12 cellular contexts compared by ENCODE assay signal in the genomic region with DNA sequence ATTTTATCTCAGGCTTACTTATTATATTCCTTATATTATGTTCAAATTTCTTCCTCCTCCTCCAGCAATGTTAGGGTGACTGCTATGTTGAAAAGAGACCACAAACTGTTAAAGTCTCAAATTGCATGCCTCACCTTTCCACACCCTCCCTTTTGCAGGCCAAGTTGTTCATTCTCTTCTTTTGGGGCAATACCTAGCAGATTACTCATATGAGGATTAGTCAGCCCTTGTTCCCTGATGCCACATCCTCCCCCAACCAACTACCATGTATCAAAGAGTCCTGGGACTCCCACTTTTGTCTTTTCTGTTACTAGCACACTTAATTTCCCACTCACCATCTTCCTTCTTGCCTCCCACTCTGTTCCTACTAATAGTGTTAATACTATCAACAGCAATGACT.
DNase-seq lines count a peak whose midpoint lies in the region; ATAC-seq and TF ChIP-seq lines count a peak whose summit lies in the region.
"Had no signal": no experiment of that assay in that cellular context is flagged by ENCODE, and none has a peak within 500 bp of the region (broad histone marks: within the 10 kb centered on the region; RNA-seq: fewer than 3 reads in every experiment).

No MANE protein-coding gene starts in this region.

- peaks cover 11% of the 10 kb centered on the region for H3K36me3 Mint-ChIP-seq in activated CD8-positive, alpha-beta memory T cell treated with anti-CD3 and anti-CD28 coated beads, Interleukin-2, amount 10 ng/mL, durations not matched to agents 7 days and 5 days
- no peaks in the 10 kb centered on the region for H3K36me3 Mint-ChIP-seq in stimulated activated effector memory CD8-positive, alpha-beta T cell treated with anti-CD3 and anti-CD28 coated beads, Interleukin-12 subunit alpha, Interleukin-12 subunit beta, amount 100 ng/mL, for 72 hours
- H3K36me3 Mint-ChIP-seq in progenitor cell of endocrine pancreas (ENCODE audit: insufficient read depth), result no peaks in the 10 kb centered on the region

- peak overlapping the region; percentile 5 for H3K27ac Mint-ChIP-seq in activated CD8-positive, alpha-beta memory T cell treated with anti-CD3 and anti-CD28 coated beads, Interleukin-2, amount 10 ng/mL, durations not matched to agents 7 days and 5 days
- no peak overlapping the region for H3K27ac Mint-ChIP-seq in stimulated activated effector memory CD8-positive, alpha-beta T cell treated with anti-CD3 and anti-CD28 coated beads, Interleukin-12 subunit alpha, Interleukin-12 subunit beta, amount 100 ng/mL, for 72 hours
- H3K27ac Mint-ChIP-seq in progenitor cell of endocrine pancreas, result no peak overlapping the region
- H3K27ac Mint-ChIP-seq: activated CD4-positive, alpha-beta memory T cell treated with anti-CD3 and anti-CD28 coated beads, Interleukin-2, amount 10 ng/mL, durations not matched to agents 7 days and 5 days had no signal

- peaks cover 3% of the 10 kb centered on the region for H3K9me3 Mint-ChIP-seq in activated CD8-positive, alpha-beta memory T cell treated with anti-CD3 and anti-CD28 coated beads, Interleukin-2, amount 10 ng/mL, durations not matched to agents 7 days and 5 days (ENCODE audit: low read depth)
- H3K9me3 Mint-ChIP-seq in stimulated activated effector memory CD8-positive, alpha-beta T cell treated with anti-CD3 and anti-CD28 coated beads, Interleukin-12 subunit alpha, Interleukin-12 subunit beta, amount 100 ng/mL, for 72 hours, result peaks cover 2% of the 10 kb centered on the region
- H3K9me3 Mint-ChIP-seq in progenitor cell of endocrine pancreas (ENCODE audit: low read depth), result peaks cover 7% of the 10 kb centered on the region

- no peak overlapping the region for H3K4me3 Mint-ChIP-seq in activated CD8-positive, alpha-beta memory T cell treated with anti-CD3 and anti-CD28 coated beads, Interleukin-2, amount 10 ng/mL, durations not matched to agents 7 days and 5 days
- H3K4me3 Mint-ChIP-seq in stimulated activated effector memory CD8-positive, alpha-beta T cell treated with anti-CD3 and anti-CD28 coated beads, Interleukin-12 subunit alpha, Interleukin-12 subunit beta, amount 100 ng/mL, for 72 hours, result no peak overlapping the region
- H3K4me3 Mint-ChIP-seq in progenitor cell of endocrine pancreas (ENCODE audit: low read depth), result no peak overlapping the region
- H3K4me3 Mint-ChIP-seq: activated CD4-positive, alpha-beta memory T cell treated with anti-CD3 and anti-CD28 coated beads, Interleukin-2, amount 10 ng/mL, durations not matched to agents 7 days and 5 days had no signal

- ATAC-seq in activated CD8-positive, alpha-beta memory T cell treated with anti-CD3 and anti-CD28 coated beads, Interleukin-2, amount 10 ng/mL, durations not matched to agents 7 days and 5 days, result peak; percentile 73
- peak; percentile 90 for ATAC-seq in stimulated activated effector memory CD8-positive, alpha-beta T cell treated with anti-CD3 and anti-CD28 coated beads, Interleukin-12 subunit alpha, Interleukin-12 subunit beta, amount 100 ng/mL, for 72 hours
- ATAC-seq: pancreas had no signal

- CTCF ChIA-PET in activated CD8-positive, alpha-beta memory T cell treated with anti-CD3 and anti-CD28 coated beads, Interleukin-2, amount 10 ng/mL, durations not matched to agents 7 days and 5 days (lab: Charles Lee), result no interaction called here

- in situ Hi-C loops in astrocyte of the spinal cord (cut with HindIII; ENCODE audit: low sequenced_read_pairs), result no loop called here

- DNase-seq in activated CD8-positive, alpha-beta memory T cell treated with anti-CD3 and anti-CD28 coated beads, Interleukin-2, amount 10 ng/mL, durations not matched to agents 7 days and 5 days, result peak; percentile 44
- no peak for DNase-seq in activated CD8-positive, alpha-beta memory T cell treated with anti-CD3 and anti-CD28 coated beads for 24 hours
- DNase-seq in HPDE6-E6E7 (ENCODE audit: extremely low spot score) (peak; percentile 73), astrocyte of the spinal cord (ENCODE audit: low read depth, low spot score) (peak; percentile 83), progenitor cell of endocrine pancreas (ENCODE audit: low spot score, unreplicated experiment) (no peak)
- no peak for DNase-seq in stimulated activated effector memory CD8-positive, alpha-beta T cell treated with anti-CD3 and anti-CD28 coated beads, Interleukin-12 subunit alpha, Interleukin-12 subunit beta, amount 100 ng/mL, for 72 hours (ENCODE audit: low spot score in 2 of 2)
- DNase-seq in stimulated activated CD4-positive, alpha-beta T cell treated with anti-CD3 and anti-CD28 coated beads, Interleukin-2, amount 100 ng/mL, for 24 hours, result no peak
- no peak for DNase-seq in activated CD4-positive, alpha-beta T cell treated with anti-CD3 and anti-CD28 coated beads, Interleukin-2, amount 50 U/mL, for 4 hours
- DNase-seq: activated CD4-positive, alpha-beta memory T cell treated with anti-CD3 and anti-CD28 coated beads, Interleukin-2, amount 10 ng/mL, durations not matched to agents 7 days and 5 days; colonic mucosa; GOT3; pancreas had no signal

- H3K4me3 ChIP-seq in astrocyte of the spinal cord (ENCODE audit: low read depth, low read length), result no peak overlapping the region
- H3K4me3 ChIP-seq: colonic mucosa, pancreas had no signal

- H3K27me3 Mint-ChIP-seq in activated CD8-positive, alpha-beta memory T cell treated with anti-CD3 and anti-CD28 coated beads, Interleukin-2, amount 10 ng/mL, durations not matched to agents 7 days and 5 days, result no peaks in the 10 kb centered on the region
- no peaks in the 10 kb centered on the region for H3K27me3 Mint-ChIP-seq in progenitor cell of endocrine pancreas

- H3K4me1 Mint-ChIP-seq in activated CD8-positive, alpha-beta memory T cell treated with anti-CD3 and anti-CD28 coated beads, Interleukin-2, amount 10 ng/mL, durations not matched to agents 7 days and 5 days, result peaks cover 29% of the 10 kb centered on the region
- peaks cover 28% of the 10 kb centered on the region for H3K4me1 Mint-ChIP-seq in stimulated activated effector memory CD8-positive, alpha-beta T cell treated with anti-CD3 and anti-CD28 coated beads, Interleukin-12 subunit alpha, Interleukin-12 subunit beta, amount 100 ng/mL, for 72 hours
- peaks cover 12% of the 10 kb centered on the region for H3K4me1 Mint-ChIP-seq in progenitor cell of endocrine pancreas (ENCODE audit: low read depth)

- no peak for TF ChIP-seq CTCF in astrocyte of the spinal cord (IDR thresholded peaks at IDR 0.05; ENCODE audit: low read depth, low read length)
- no peak for TF ChIP-seq CTCF in progenitor cell of endocrine pancreas (IDR thresholded peaks at IDR 0.05; ENCODE audit: unreplicated experiment)

Comparison
In these comparisons a context has a peak if more than half of its experiments do, and no peak if none do; other contexts are left out.
1. DNase-seq: peak in activated CD8-positive, alpha-beta memory T cell treated with anti-CD3 and anti-CD28 coated beads, Interleukin-2, amount 10 ng/mL, durations not matched to agents 7 days and 5 days (single experiment), HPDE6-E6E7 (single experiment) and astrocyte of the spinal cord (single experiment); none in activated CD8-positive, alpha-beta memory T cell treated with anti-CD3 and anti-CD28 coated beads for 24 hours (single experiment), stimulated activated effector memory CD8-positive, alpha-beta T cell treated with anti-CD3 and anti-CD28 coated beads, Interleukin-12 subunit alpha, Interleukin-12 subunit beta, amount 100 ng/mL, for 72 hours (0 of 2), stimulated activated CD4-positive, alpha-beta T cell treated with anti-CD3 and anti-CD28 coated beads, Interleukin-2, amount 100 ng/mL, for 24 hours (0 of 2), activated CD4-positive, alpha-beta T cell treated with anti-CD3 and anti-CD28 coated beads, Interleukin-2, amount 50 U/mL, for 4 hours (0 of 2) and progenitor cell of endocrine pancreas (single experiment).